In the genomic region with DNA sequence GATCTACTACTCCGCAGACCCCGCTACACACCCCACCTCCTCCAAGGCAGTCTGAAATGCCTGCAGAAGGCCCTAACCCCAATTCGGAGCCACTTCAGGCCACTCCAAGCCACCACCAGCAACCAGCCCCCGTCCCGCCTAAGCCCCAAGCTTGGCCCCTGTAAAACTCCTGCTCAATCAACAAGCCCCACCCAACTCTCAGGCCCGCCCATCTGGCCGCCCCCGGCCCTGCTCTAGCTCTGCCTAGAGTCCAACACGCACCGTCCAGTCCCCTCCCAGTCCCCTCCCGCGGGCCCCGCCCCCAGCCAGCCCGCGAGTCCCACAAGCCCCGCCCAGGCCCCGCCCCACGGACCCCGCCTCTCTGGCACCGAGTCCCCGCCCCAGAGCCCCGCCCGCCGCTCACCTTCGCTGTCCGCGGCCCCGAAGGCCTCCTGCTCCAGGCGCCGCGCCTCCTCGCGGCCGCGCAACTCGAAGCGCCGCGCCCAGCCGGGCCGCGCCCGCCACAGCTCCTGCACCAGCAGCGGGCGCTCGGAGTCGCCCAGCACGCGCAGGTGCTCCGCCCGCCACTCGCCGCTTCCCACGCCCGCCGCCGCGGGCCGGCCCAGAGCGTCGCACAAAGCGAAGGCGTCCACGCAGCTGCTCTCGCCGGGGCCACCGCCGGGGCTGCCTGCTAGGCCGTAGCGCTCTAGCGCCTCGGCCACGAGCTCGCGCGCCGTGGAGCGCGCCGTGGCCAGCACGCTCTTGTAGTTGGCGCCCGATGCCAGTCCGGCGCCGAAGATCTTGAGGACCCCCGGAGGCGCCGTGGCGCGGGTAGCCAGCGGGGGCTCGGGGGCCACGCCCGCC, we compare ENCODE assay signal across 8 cellular contexts. TPM values are rescaled to one million over a fixed set of nuclear protein-coding genes. Genes with fewer than 3 reads are reported as not detected.
DNase-seq lines count a peak whose midpoint lies in the region; ATAC-seq and TF ChIP-seq lines count a peak whose summit lies in the region.

No MANE protein-coding gene starts in this region.

- ATAC-seq in HG02610 (IDR thresholded peaks at IDR 0.05; ENCODE audit: unreplicated experiment): peak; percentile 58

- no peaks in the 10 kb centered on the region for H3K36me3 ChIP-seq in ES-I3 (ENCODE audit: insufficient read depth, low read length)
- H3K36me3 ChIP-seq in hepatocyte (replicated peaks; ENCODE audit: insufficient read depth, low read depth): no peaks in the 10 kb centered on the region
- H3K36me3 ChIP-seq in vagina: no peaks in the 10 kb centered on the region

- H3K79me2 ChIP-seq in hepatocyte: no peaks in the 10 kb centered on the region

- peak overlapping the region; percentile 99 for H3K4me2 ChIP-seq in hepatocyte

- DNase-seq in NCI-H187 (lab: John Stamatoyannopoulos, UW) (peak; percentile 76 to 98), T-helper 9 cell (peak; percentile 96), astrocyte of the cerebellum (ENCODE audit: low read depth) (peak; percentile 35), hepatocyte (ENCODE audit: low spot score) (peak; percentile 98), renal cortical epithelial cell (ENCODE audit: low read depth) (peak; percentile 61), vagina (ENCODE audit: extremely low spot score in 2 of 2) (no peak)

- in situ Hi-C loops in astrocyte of the cerebellum (cut with HindIII; ENCODE audit: low sequenced_read_pairs): no loop called here

- H2AFZ ChIP-seq in hepatocyte: peak overlapping the region; percentile 86

- TF ChIP-seq CTCF in astrocyte of the cerebellum (IDR thresholded peaks at IDR 0.05; ENCODE audit: low read depth, low read length, missing control alignments) (no peak), hepatocyte (IDR thresholded peaks at IDR 0.05; ENCODE audit: poor library complexity) (peak; percentile 31), vagina (IDR thresholded peaks at IDR 0.05) (no peak)

- H4K20me1 ChIP-seq in hepatocyte (ENCODE audit: insufficient read depth, poor library complexity, severe bottlenecking): no peaks in the 10 kb centered on the region

- H3K27ac ChIP-seq in hepatocyte (peak overlapping the region; percentile 70), vagina (peak overlapping the region; percentile 88)

- TF ChIP-seq POLR2A in vagina (IDR thresholded peaks at IDR 0.05): peak in 1 of 2 donors; percentile 32

- H3K27me3 ChIP-seq in hepatocyte (peaks cover 10% of the 10 kb centered on the region), vagina (no peaks in the 10 kb centered on the region)

- H3K9ac ChIP-seq in ES-I3 (ENCODE audit: low read depth, low read length): peak overlapping the region; percentile 68

- intact Hi-C loops in vagina (cut with DNase I): loop anchor here (10.0 kb wide), 1 partner anchor 64 kb away; a partner anchor contains a TSS

- 3% methylated on average over 68 of the region's 95 CpGs for WGBS in hepatocyte (ENCODE audit: low lambda C conversion rate, missing lambda C conversion rate)

- peaks cover 9% of the 10 kb centered on the region; the same call in 1 of the 2 replicates for H3K4me1 ChIP-seq in ES-I3 (ENCODE audit: insufficient read depth, low read length)
- H3K4me1 ChIP-seq in hepatocyte (ENCODE audit: insufficient read depth): peaks cover 9% of the 10 kb centered on the region
- peaks cover 26% of the 10 kb centered on the region for H3K4me1 ChIP-seq in vagina

- no peaks in the 10 kb centered on the region for H3K9me2 ChIP-seq in hepatocyte (replicated peaks; ENCODE audit: insufficient read depth)

- H3K4me3 ChIP-seq in astrocyte of the cerebellum (ENCODE audit: low read depth, low read length) (peak overlapping the region; percentile 32), hepatocyte (peak overlapping the region; percentile 79), vagina (peak overlapping the region; percentile 57 to 65)

- H3K9me3 ChIP-seq in ES-I3 (ENCODE audit: control insufficient read depth, insufficient read depth, low read length) (no peaks in the 10 kb centered on the region), hepatocyte (ENCODE audit: low read depth) (no peaks in the 10 kb centered on the region), vagina (no peaks in the 10 kb centered on the region)

RNA-seq across cellular contexts. Expression of a gene that starts 1.6 kb away (rescaled TPM):
- total RNA-seq in hepatocyte (1.1 and 4.2 TPM in 2 replicates), renal cortical epithelial cell (0.50 and 0.69 TPM in 2 replicates), vagina (31.2 TPM)
- 1.9 and 3.6 TPM in 2 replicates for polyA plus RNA-seq in hepatocyte

RNA-seq across cellular contexts. Expression of a gene that starts 7.9 kb away (rescaled TPM):
- total RNA-seq in hepatocyte (0.40 and 0.57 TPM in 2 replicates), renal cortical epithelial cell (not detected in 2 replicates), vagina (2.2 TPM)
- polyA plus RNA-seq in hepatocyte: 0.52 and 1.3 TPM in 2 replicates

RNA-seq across cellular contexts. Expression of a gene that starts 13.7 kb away (rescaled TPM):
- total RNA-seq in hepatocyte (2.4 TPM in 2 replicates), renal cortical epithelial cell (0.05 and 3.0 TPM in 2 replicates), vagina (6.4 TPM)
- 4.3 and 5.2 TPM in 2 replicates for polyA plus RNA-seq in hepatocyte

RNA-seq across cellular contexts. Expression of a gene that starts 16.5 kb away (rescaled TPM):
- total RNA-seq in hepatocyte (not detected in 2 replicates), renal cortical epithelial cell (not detected in 2 replicates), vagina (not detected)
- polyA plus RNA-seq in hepatocyte: not detected in 2 replicates

RNA-seq across cellular contexts. Expression of a gene that starts 19.3 kb away (rescaled TPM):
- 2.2 and 2.3 TPM in 2 replicates for total RNA-seq in hepatocyte
- 5.2 and 7.5 TPM in 2 replicates for polyA plus RNA-seq in hepatocyte
- total RNA-seq in renal cortical epithelial cell: 0.25 and 0.87 TPM in 2 replicates
- total RNA-seq in vagina: 3.4 TPM

Comparison
In these comparisons a context has a peak if more than half of its experiments do, and no peak if none do; other contexts are left out.
1. DNase-seq: peak in NCI-H187 (2 of 2), T-helper 9 cell (single experiment), astrocyte of the cerebellum (single experiment), hepatocyte (single experiment) and renal cortical epithelial cell (single experiment); none in vagina (0 of 2).
2. Peak in every context shown above with its lines, with median percentiles within 50 percentile points of each other: H3K4me3 ChIP-seq.